15 cellular contexts compared by ENCODE assay signal in genomic region chr14:105534586-105534985, GRCh38. TPM values are rescaled to one million over a fixed set of nuclear protein-coding genes. Genes with fewer than 3 reads are reported as not detected.
A peak's percentile ranks its signal among the peaks of the same experiment; 100 is the strongest.
DNase-seq lines count a peak whose midpoint lies in the region; ATAC-seq and TF ChIP-seq lines count a peak whose summit lies in the region.
"Had no signal": no experiment of that assay in that cellular context is flagged by ENCODE, and none has a peak within 500 bp of the region (broad histone marks: within the 10 kb centered on the region; RNA-seq: fewer than 3 reads in every experiment).

No MANE protein-coding gene starts in this region.

- H3K14ac ChIP-seq in neuronal stem cell (ENCODE audit: low read length) = no peak overlapping the region

- no peak overlapping the region for H2BK120ac ChIP-seq in neuronal stem cell (ENCODE audit: low read depth, low read length)

- TF ChIP-seq CTCF in RWPE2 (IDR thresholded peaks at IDR 0.05; ENCODE audit: poor library complexity, severe bottlenecking) (no peak), upper lobe of right lung (IDR thresholded peaks at IDR 0.05) (no peak)

- no peak for ATAC-seq in RWPE2 (ENCODE audit: low read depth)
- ATAC-seq in upper lobe of right lung = no peak
- ATAC-seq: GM23338, HCT116, HepG2 had no signal

- H2BK5ac ChIP-seq in neuronal stem cell (ENCODE audit: low read length) = no peak overlapping the region

- H4K8ac ChIP-seq in neuronal stem cell (ENCODE audit: low read depth, low read length) = no peak overlapping the region

- 0 out of 22 replicates have a peak overlapping the region, but pooled peaks of 1 of the 11 experiments have one; percentile 5 for H3K27ac ChIP-seq in BLaER1 treated with 17β-estradiol and CSF1 and Interleukin-3, amounts not matched to agents 10 nM and 100 nM
- H3K27ac ChIP-seq in RWPE2 (ENCODE audit: poor library complexity, severe bottlenecking) = no peak overlapping the region
- H3K27ac ChIP-seq in neuronal stem cell (replicated peaks; ENCODE audit: low read length) = no peak overlapping the region
- no peak overlapping the region for H3K27ac ChIP-seq in upper lobe of right lung
- H3K27ac ChIP-seq in effector memory CD4-positive, alpha-beta T cell (ENCODE audit: insufficient read depth, low read length, poor library complexity, severe bottlenecking) = no peak overlapping the region
- H3K27ac ChIP-seq: C4-2B had no signal

- H2BK12ac ChIP-seq in neuronal stem cell (ENCODE audit: low read length) = no peak overlapping the region

- H2AK5ac ChIP-seq in neuronal stem cell (ENCODE audit: low read depth, low read length) = no peak overlapping the region

- peaks cover 0 to 12% (median 0%) of the 10 kb centered on the region in 11 experiments; a peak in 2 of 22 replicates for H3K27me3 ChIP-seq in BLaER1 treated with 17β-estradiol and CSF1 and Interleukin-3, amounts not matched to agents 10 nM and 100 nM
- peaks cover 20% of the 10 kb centered on the region for H3K27me3 ChIP-seq in RWPE2 (ENCODE audit: insufficient read depth, poor library complexity, severe bottlenecking)
- peaks cover 0 to 40% (median 0%) of the 10 kb centered on the region in 3 experiments for H3K27me3 ChIP-seq in neuronal stem cell (ENCODE audit: control insufficient read depth in 3 of 3, insufficient read depth in 3 of 3, low read depth in 1 of 3, low read length in 3 of 3)
- peaks cover 17% of the 10 kb centered on the region for H3K27me3 ChIP-seq in upper lobe of right lung
- no peaks in the 10 kb centered on the region for H3K27me3 ChIP-seq in effector memory CD4-positive, alpha-beta T cell (replicated peaks; ENCODE audit: control insufficient read depth, insufficient read depth, low read length, poor library complexity, severe bottlenecking)

- no peak overlapping the region for H3K18ac ChIP-seq in neuronal stem cell (ENCODE audit: low read length)

- peak overlapping the region in 8 of 11 experiments; percentile 95 to 100 (median 98); a peak in 16 of 22 replicates for H3K4me2 ChIP-seq in BLaER1 treated with 17β-estradiol and CSF1 and Interleukin-3, amounts not matched to agents 10 nM and 100 nM
- H3K4me2 ChIP-seq in neuronal stem cell (ENCODE audit: insufficient read depth, low read length, poor library complexity, severe bottlenecking) = no peak overlapping the region
- H3K4me2 ChIP-seq: GM23338 had no signal

- intact Hi-C loops in upper lobe of right lung (cut with DNase I) = no loop called here

- H2BK15ac ChIP-seq in neuronal stem cell (ENCODE audit: low read length) = no peak overlapping the region

- peaks cover 0 to 31% (median 7%) of the 10 kb centered on the region in 11 experiments; a peak in 11 of 22 replicates for H4K20me1 ChIP-seq in BLaER1 treated with 17β-estradiol and CSF1 and Interleukin-3, amounts not matched to agents 10 nM and 100 nM

- H3K36me3 ChIP-seq in BLaER1 treated with 17β-estradiol and CSF1 and Interleukin-3, amounts not matched to agents 10 nM and 100 nM = no peaks in the 10 kb centered on the region
- no peaks in the 10 kb centered on the region for H3K36me3 ChIP-seq in RWPE2 (ENCODE audit: low read depth)
- no peaks in the 10 kb centered on the region for H3K36me3 ChIP-seq in neuronal stem cell (replicated peaks in 1 of 2; ENCODE audit: control insufficient read depth in 2 of 2, insufficient read depth in 2 of 2, low read length in 2 of 2)
- no peaks in the 10 kb centered on the region for H3K36me3 ChIP-seq in upper lobe of right lung
- no peaks in the 10 kb centered on the region for H3K36me3 ChIP-seq in effector memory CD4-positive, alpha-beta T cell (ENCODE audit: control insufficient read depth, insufficient read depth, low read length)

- no peaks in the 10 kb centered on the region for H3K79me1 ChIP-seq in neuronal stem cell (ENCODE audit: low read depth, low read length)

- DNase-seq in RWPE2 (ENCODE audit: low spot score) (peak; percentile 64), neuronal stem cell (ENCODE audit: low spot score) (no peak), upper lobe of right lung (peak; percentile 51), DMS153 (lab: John Stamatoyannopoulos, UW) (no peak)
- DNase-seq in effector CD4-positive, alpha-beta T cell = no peak
- DNase-seq in effector memory CD4-positive, alpha-beta T cell = no peak
- DNase-seq: CD4-positive, alpha-beta memory T cell; DMS79 treated with DMSO at 0.1 percent for 48 hours; GF-D8 had no signal

- no peak overlapping the region for H3K4me3 ChIP-seq in BLaER1 treated with 17β-estradiol and CSF1 and Interleukin-3, amounts not matched to agents 10 nM and 100 nM
- no peak overlapping the region for H3K4me3 ChIP-seq in RWPE2 (ENCODE audit: severe bottlenecking)
- H3K4me3 ChIP-seq in neuronal stem cell (ENCODE audit: low read length in 2 of 2) = no peak overlapping the region
- no peak overlapping the region for H3K4me3 ChIP-seq in upper lobe of right lung
- no peak overlapping the region for H3K4me3 ChIP-seq in effector memory CD4-positive, alpha-beta T cell (ENCODE audit: insufficient read depth, low read depth, low read length, poor library complexity, severe bottlenecking)
- H3K4me3 ChIP-seq: GM23338 had no signal

- H3K4me1 ChIP-seq in BLaER1 treated with 17β-estradiol and CSF1 and Interleukin-3, amounts not matched to agents 10 nM and 100 nM = peaks cover 36 to 74% (median 65%) of the 10 kb centered on the region in 10 experiments
- H3K4me1 ChIP-seq in RWPE2 (ENCODE audit: insufficient read depth, poor library complexity, severe bottlenecking) (no peaks in the 10 kb centered on the region), neuronal stem cell (ENCODE audit: control insufficient read depth in 2 of 2, insufficient read depth in 1 of 2, low read depth in 1 of 2, low read length in 2 of 2) (no peaks in the 10 kb centered on the region), upper lobe of right lung (peaks cover 4% of the 10 kb centered on the region)
- H3K4me1 ChIP-seq in effector memory CD4-positive, alpha-beta T cell (ENCODE audit: control insufficient read depth, insufficient read depth, low read length, poor library complexity, severe bottlenecking) = peaks cover 9% of the 10 kb centered on the region

- H3K23ac ChIP-seq in neuronal stem cell (ENCODE audit: low read depth, low read length, poor library complexity) = no peak overlapping the region

- H4K91ac ChIP-seq in neuronal stem cell (ENCODE audit: low read depth, low read length, poor library complexity) = no peak overlapping the region

- no peak overlapping the region for H3K4ac ChIP-seq in neuronal stem cell (ENCODE audit: low read length)

- no CpG with 5 or more reads among the region's 13 CpGs for WGBS in neuronal stem cell (ENCODE audit: extremely low coverage in 2 of 2, insufficient read length in 2 of 2, insufficient replicate concordance in 1 of 2), 2 donors

- no peaks in the 10 kb centered on the region for H3K9me3 ChIP-seq in BLaER1 treated with 17β-estradiol and CSF1 and Interleukin-3, amounts not matched to agents 10 nM and 100 nM (replicated peaks in 1 of 11)
- H3K9me3 ChIP-seq in RWPE2 (ENCODE audit: severe bottlenecking) = no peaks in the 10 kb centered on the region
- H3K9me3 ChIP-seq in neuronal stem cell (replicated peaks in 1 of 2; ENCODE audit: control insufficient read depth in 2 of 2, insufficient read depth in 1 of 2, low read depth in 1 of 2, low read length in 2 of 2) = peaks cover 0 to 40% of the 10 kb centered on the region in 2 donors
- H3K9me3 ChIP-seq in upper lobe of right lung = no peaks in the 10 kb centered on the region
- no peaks in the 10 kb centered on the region for H3K9me3 ChIP-seq in effector memory CD4-positive, alpha-beta T cell (ENCODE audit: control insufficient read depth, low read length)

- H3K9ac ChIP-seq in BLaER1 treated with 17β-estradiol and CSF1 and Interleukin-3, amounts not matched to agents 10 nM and 100 nM = peak overlapping the region in 3 of 11 experiments; percentile 14 to 65 (median 54); a peak in 3 of 22 replicates
- H3K9ac ChIP-seq in neuronal stem cell (ENCODE audit: low read depth, low read length, poor library complexity) = peak overlapping the region; percentile 78

- H2AFZ ChIP-seq in neuronal stem cell (ENCODE audit: low read length) = no peak overlapping the region
- H2AFZ ChIP-seq: GM23338 had no signal

RNA-seq across cellular contexts. Expression of gene TMEM121, which starts 8.2 kb away (rescaled TPM):
- polyA plus RNA-seq in neuronal stem cell (2013, experiment 1 of 2) = 7.2 TPM
- polyA plus RNA-seq in neuronal stem cell (2013, experiment 2 of 2) = 6.3 TPM
- total RNA-seq in upper lobe of right lung = 1.5 TPM

RNA-seq across cellular contexts. Expression of gene TEDC1, which starts 43.5 kb away (rescaled TPM):
- polyA plus RNA-seq in neuronal stem cell (2013, experiment 1 of 2) = 13.4 TPM
- polyA plus RNA-seq in neuronal stem cell (2013, experiment 2 of 2) = 11.7 TPM
- total RNA-seq in upper lobe of right lung = 7.9 TPM

RNA-seq across cellular contexts. Expression of gene CRIP1, which starts 47.9 kb away (rescaled TPM):
- 98.0 TPM for polyA plus RNA-seq in neuronal stem cell (2013, experiment 1 of 2)
- polyA plus RNA-seq in neuronal stem cell (2013, experiment 2 of 2) = 93.7 TPM
- total RNA-seq in upper lobe of right lung = 96.2 TPM
- total RNA-seq: A172 had no signal

RNA-seq across cellular contexts. Expression of gene CRIP2, which starts 60.0 kb away (rescaled TPM):
- 16.9 TPM for polyA plus RNA-seq in neuronal stem cell (2013, experiment 1 of 2)
- polyA plus RNA-seq in neuronal stem cell (2013, experiment 2 of 2) = 15.2 TPM
- 191 TPM for total RNA-seq in upper lobe of right lung

Comparison
In these comparisons a context has a peak if more than half of its experiments do, and no peak if none do; other contexts are left out.
1. DNase-seq: peak in RWPE2 (single experiment) and upper lobe of right lung (single experiment); none in neuronal stem cell (single experiment), effector CD4-positive, alpha-beta T cell (single experiment), effector memory CD4-positive, alpha-beta T cell (0 of 3) and DMS153 (single experiment).